In genomic region chr6:62775427-62776022, GRCh38 we compare ENCODE assay signal across 8 cellular contexts.
A peak's percentile ranks its signal among the peaks of the same experiment; 100 is the strongest.
DNase-seq lines count a peak whose midpoint lies in the region; ATAC-seq, FAIRE-seq and TF ChIP-seq lines count a peak whose summit lies in the region.

No MANE protein-coding gene starts in this region.

- H3K4me1 ChIP-seq in esophagus muscularis mucosa: no peaks in the 10 kb centered on the region

- peak; percentile 37 for DNase-seq in Ammon's horn (ENCODE audit: low spot score)
- peak; percentile 68 for DNase-seq in NCI-H748 (lab: John Stamatoyannopoulos, UW; ENCODE audit: unreplicated experiment)
- DNase-seq in frontal cortex (ENCODE audit: low spot score in 2 of 2): peak in 1 of 2 donors; percentile 7
- no peak for DNase-seq in omental fat pad (ENCODE audit: low spot score)
- no peak for DNase-seq in activated CD8-positive, alpha-beta memory T cell treated with anti-CD3 and anti-CD28 coated beads, Interleukin-2, amount 50 U/mL, for 48 hours
- no peak for DNase-seq in esophagus muscularis mucosa (ENCODE audit: extremely low spot score)

- no peak for TF ChIP-seq POLR2A in esophagus muscularis mucosa (IDR thresholded peaks at IDR 0.05; ENCODE audit: low read depth)

- TF ChIP-seq CTCF in omental fat pad (IDR thresholded peaks at IDR 0.05): no peak
- TF ChIP-seq CTCF in esophagus muscularis mucosa (IDR thresholded peaks at IDR 0.05): peak in 1 of 3 experiments; percentile 37

- FAIRE-seq in frontal cortex (lab: Jason Lieb, UNC): peak; percentile 86

- H3K4me3 ChIP-seq in esophagus muscularis mucosa: no peak overlapping the region

- ATAC-seq in GM19395 (IDR thresholded peaks at IDR 0.05; ENCODE audit: unreplicated experiment) (peak; percentile 71), HG03378 (IDR thresholded peaks at IDR 0.05; ENCODE audit: unreplicated experiment) (no peak), omental fat pad (ENCODE audit: low FRiP score) (no peak)

- 51% methylated on average over 5 of the region's 5 CpGs for WGBS in esophagus muscularis mucosa

- no peak for TF ChIP-seq EP300 in esophagus muscularis mucosa (IDR thresholded peaks at IDR 0.05)

- H3K27me3 ChIP-seq in esophagus muscularis mucosa: no peaks in the 10 kb centered on the region

- no peaks in the 10 kb centered on the region for H3K9me3 ChIP-seq in esophagus muscularis mucosa

- no peak overlapping the region for H3K27ac ChIP-seq in esophagus muscularis mucosa (replicated peaks in 1 of 4)

- intact Hi-C loops in esophagus muscularis mucosa (cut with DNase I): no loop called here

- no peaks in the 10 kb centered on the region for H3K36me3 ChIP-seq in esophagus muscularis mucosa

Comparison
In these comparisons a context has a peak if more than half of its experiments do, and no peak if none do; other contexts are left out.
1. DNase-seq: peak in Ammon's horn (single experiment) and NCI-H748 (single experiment); none in omental fat pad (single experiment), activated CD8-positive, alpha-beta memory T cell treated with anti-CD3 and anti-CD28 coated beads, Interleukin-2, amount 50 U/mL, for 48 hours (single experiment) and esophagus muscularis mucosa (single experiment).